31 cellular contexts compared by ENCODE assay signal in genomic region chr4:185600801-185601200, GRCh38.
"Had no signal": no experiment of that assay in that cellular context is flagged by ENCODE, and none has a peak within 500 bp of the region (broad histone marks: within the 10 kb centered on the region; RNA-seq: fewer than 3 reads in every experiment).

No MANE protein-coding gene starts in this region.

- H3K4me3 ChIP-seq: colonic mucosa, dorsolateral prefrontal cortex, pancreas, prostate gland, SK-N-MC, spleen, tibial nerve had no signal

- H3K36me3 ChIP-seq: colonic mucosa, prostate gland, spleen, tibial nerve had no signal

- H3K4me1 Mint-ChIP-seq: activated CD8-positive, alpha-beta memory T cell treated with anti-CD3 and anti-CD28 coated beads, Interleukin-2, amount 10 ng/mL, durations not matched to agents 7 days and 5 days; activated naive CD4-positive, alpha-beta T cell treated with anti-CD3 and anti-CD28 coated beads, Interleukin-2, amount 50 U/mL, for 24 hours; activated naive CD8-positive, alpha-beta T cell treated with anti-CD3 and anti-CD28 coated beads, Interleukin-2, amount 50 U/mL, for 24 hours had no signal

- H3K9me3 Mint-ChIP-seq: activated B cell treated with CpG ODN at 0.5 μM for 24 hours; activated naive CD4-positive, alpha-beta T cell treated with anti-CD3 and anti-CD28 coated beads, Interleukin-2, amount 50 U/mL, for 24 hours; activated naive CD8-positive, alpha-beta T cell treated with anti-CD3 and anti-CD28 coated beads, Interleukin-2, amount 50 U/mL, for 24 hours; activated T-helper 2 cell treated with anti-CD3 and anti-CD28 coated beads, Interferon-gamma antibody, Interleukin-2, Interleukin-4, amounts not matched to agents 10 μg/mL and 5 μg/mL and 100 μg/mL, durations not matched to agents 14 hours and 24 hours and 36 hours; effector memory CD8-positive, alpha-beta T cell; mesothelial cell of epicardium; neural crest cell; T-helper 1 cell treated with Interleukin-12 subunit alpha and Interleukin-12 subunit beta and Interleukin-4 antibody, amounts not matched to agents 30 μg/mL and 1 μg/mL, for 36 hours had no signal

- H3K27me3 ChIP-seq: colonic mucosa, dorsolateral prefrontal cortex, pancreas, tibial nerve had no signal

- H3K4me3 Mint-ChIP-seq: activated B cell treated with CpG ODN at 0.5 μM for 24 hours; activated CD8-positive, alpha-beta memory T cell treated with anti-CD3 and anti-CD28 coated beads, Interleukin-2, amount 10 ng/mL, durations not matched to agents 7 days and 5 days; activated CD8-positive, alpha-beta T cell treated with anti-CD3 and anti-CD28 coated beads, Interleukin-2, amount 10 ng/mL, durations not matched to agents 7 days and 5 days; activated naive CD4-positive, alpha-beta T cell treated with anti-CD3 and anti-CD28 coated beads, Interleukin-2, amount 50 U/mL, for 24 hours; activated naive CD8-positive, alpha-beta T cell treated with anti-CD3 and anti-CD28 coated beads, Interleukin-2, amount 50 U/mL, for 24 hours; effector memory CD8-positive, alpha-beta T cell; mesothelial cell of epicardium; naive thymus-derived CD4-positive, alpha-beta T cell; neural crest cell; T-helper 1 cell treated with Interleukin-12 subunit alpha and Interleukin-12 subunit beta and Interleukin-4 antibody, amounts not matched to agents 30 μg/mL and 1 μg/mL, for 36 hours had no signal

- DNase-seq: activated B cell treated with CpG ODN at 0.5 μM for 24 hours; activated CD4-positive, alpha-beta T cell treated with anti-CD3 and anti-CD28 coated beads, Interleukin-2, amount 50 U/mL, for 1 hour; activated CD8-positive, alpha-beta memory T cell treated with anti-CD3 and anti-CD28 coated beads, Interleukin-2, amount 10 ng/mL, durations not matched to agents 7 days and 5 days; activated CD8-positive, alpha-beta T cell treated with anti-CD3 and anti-CD28 coated beads, Interleukin-2, amount 10 ng/mL, durations not matched to agents 7 days and 5 days; activated naive CD8-positive, alpha-beta T cell treated with anti-CD3 and anti-CD28 coated beads, Interleukin-2, amount 50 U/mL, for 24 hours; activated T-cell treated with anti-CD3 and anti-CD28 coated beads, Interleukin-2, amount 50 U/mL, for 48 hours; amygdala; cerebellar nuclear complex; colonic mucosa; dorsolateral prefrontal cortex; effector memory CD8-positive, alpha-beta T cell; erythroblast; head of caudate nucleus; hippocampal formation; kidney; naive thymus-derived CD4-positive, alpha-beta T cell; nucleus accumbens; pancreas; spleen; stimulated activated CD4-positive, alpha-beta T cell treated with anti-CD3 and anti-CD28 coated beads, Interleukin-4, amount 100 ng/mL, for 1 hour; stimulated activated naive CD8-positive, alpha-beta T cell treated with anti-CD3 and anti-CD28 coated beads, Interleukin-15, Interleukin-2, amounts not matched to agents 100 U/mL and 50 U/mL, for 24 hours; SW 1271; T-helper 9 cell had no signal

- H3K27ac Mint-ChIP-seq: activated B cell treated with CpG ODN at 0.5 μM for 24 hours; activated CD8-positive, alpha-beta memory T cell treated with anti-CD3 and anti-CD28 coated beads, Interleukin-2, amount 10 ng/mL, durations not matched to agents 7 days and 5 days; activated CD8-positive, alpha-beta T cell treated with anti-CD3 and anti-CD28 coated beads, Interleukin-2, amount 10 ng/mL, durations not matched to agents 7 days and 5 days; activated naive CD4-positive, alpha-beta T cell treated with anti-CD3 and anti-CD28 coated beads, Interleukin-2, amount 50 U/mL, for 24 hours; activated naive CD8-positive, alpha-beta T cell treated with anti-CD3 and anti-CD28 coated beads, Interleukin-2, amount 50 U/mL, for 24 hours; activated T-helper 2 cell treated with anti-CD3 and anti-CD28 coated beads, Interferon-gamma antibody, Interleukin-2, Interleukin-4, amounts not matched to agents 10 μg/mL and 5 μg/mL and 100 μg/mL, durations not matched to agents 14 hours and 24 hours and 36 hours; effector memory CD8-positive, alpha-beta T cell; mesothelial cell of epicardium; naive thymus-derived CD4-positive, alpha-beta T cell; T-helper 1 cell treated with Interleukin-12 subunit alpha and Interleukin-12 subunit beta and Interleukin-4 antibody, amounts not matched to agents 30 μg/mL and 1 μg/mL, for 36 hours had no signal

- ATAC-seq: activated CD8-positive, alpha-beta memory T cell treated with anti-CD3 and anti-CD28 coated beads, Interleukin-2, amount 10 ng/mL, durations not matched to agents 7 days and 5 days; activated CD8-positive, alpha-beta T cell treated with anti-CD3 and anti-CD28 coated beads, Interleukin-2, amount 10 ng/mL, durations not matched to agents 7 days and 5 days; activated naive CD8-positive, alpha-beta T cell treated with anti-CD3 and anti-CD28 coated beads, Interleukin-2, amount 50 U/mL, for 24 hours; effector memory CD8-positive, alpha-beta T cell; naive thymus-derived CD4-positive, alpha-beta T cell; pancreas; stimulated activated naive CD8-positive, alpha-beta T cell treated with anti-CD3 and anti-CD28 coated beads, Interleukin-15, Interleukin-2, amounts not matched to agents 100 U/mL and 50 U/mL, for 24 hours had no signal

- H3K27ac ChIP-seq: colonic mucosa, pancreas, prostate gland, SK-N-MC, tibial nerve had no signal

- H3K9me3 ChIP-seq: colonic mucosa, pancreas, prostate gland, spleen, tibial nerve had no signal

- H3K4me1 ChIP-seq: colonic mucosa, pancreas, prostate gland had no signal

- H3K36me3 Mint-ChIP-seq: activated CD8-positive, alpha-beta memory T cell treated with anti-CD3 and anti-CD28 coated beads, Interleukin-2, amount 10 ng/mL, durations not matched to agents 7 days and 5 days; activated naive CD4-positive, alpha-beta T cell treated with anti-CD3 and anti-CD28 coated beads, Interleukin-2, amount 50 U/mL, for 24 hours; mesothelial cell of epicardium; naive thymus-derived CD4-positive, alpha-beta T cell had no signal
